23 cellular contexts compared by ENCODE assay signal in the genomic region with DNA sequence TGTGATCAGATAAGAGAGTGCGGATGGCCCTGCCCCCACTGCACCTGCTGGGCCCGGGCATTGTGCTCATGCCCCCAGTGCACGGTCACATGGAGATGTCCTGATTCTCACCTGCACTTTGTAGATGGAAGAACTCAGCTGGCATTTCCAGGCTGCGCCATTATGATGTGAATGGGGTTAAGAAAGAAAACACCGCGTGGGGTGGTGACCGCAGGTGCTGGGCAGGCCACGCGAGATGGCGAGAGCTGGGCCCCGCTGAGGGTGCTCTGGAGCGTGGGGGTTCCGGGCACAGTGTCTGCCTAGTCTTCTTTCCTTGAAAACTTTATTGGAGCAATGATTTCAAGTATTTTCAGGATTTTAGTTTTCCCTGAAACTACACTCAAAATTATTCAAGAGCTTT. TPM values are rescaled to one million over a fixed set of nuclear protein-coding genes. Genes with fewer than 3 reads are reported as not detected.
DNase-seq lines count a peak whose midpoint lies in the region; ATAC-seq and TF ChIP-seq lines count a peak whose summit lies in the region.
"Had no signal": no experiment of that assay in that cellular context is flagged by ENCODE, and none has a peak within 500 bp of the region (broad histone marks: within the 10 kb centered on the region; RNA-seq: fewer than 3 reads in every experiment).

No MANE protein-coding gene starts in this region.

- ATAC-seq in right cardiac atrium, result no peak
- no peak for ATAC-seq in Right ventricle myocardium superior (ENCODE audit: poor library complexity)
- ATAC-seq: A549, Panc1 had no signal

- no peak for TF ChIP-seq CTCF in RWPE1 (conservative IDR thresholded peaks at IDR 0.05; ENCODE audit: low read depth)

- H3K4me3 ChIP-seq in right cardiac atrium (ENCODE audit: low read length), result no peak overlapping the region
- H3K4me3 ChIP-seq: A549, MG63 had no signal

- CTCF ChIA-PET in RWPE1 (lab: Yijun Ruan, JAX), result no interaction called here

- H3K9me3 ChIP-seq in right cardiac atrium (ENCODE audit: control insufficient read depth, low read length), result no peaks in the 10 kb centered on the region
- H3K9me3 ChIP-seq: A549, MG63, SK-N-SH had no signal

- H3K27me3 ChIP-seq in right cardiac atrium (ENCODE audit: control insufficient read depth, insufficient read depth), result no peaks in the 10 kb centered on the region
- H3K27me3 ChIP-seq: MG63 had no signal

- intact Hi-C loops in right cardiac atrium (cut with DNase I) (no loop called here), Right ventricle myocardium superior (cut with DNase I) (no loop called here)

- DNase-seq in right cardiac atrium (peak in 2 of 3 donors; percentile 23 to 30), Right ventricle myocardium superior (no peak), NCI-H187 (lab: John Stamatoyannopoulos, UW) (peak; percentile 55 to 65), NCI-H2196 treated with DMSO at 0.1 percent for 48 hours (lab: John Stamatoyannopoulos, UW; ENCODE audit: unreplicated experiment) (peak; percentile 11), nucleus accumbens (lab: John Stamatoyannopoulos, UW) (no peak), activated gamma-delta T cell (lab: John Stamatoyannopoulos, UW) (no peak), RWPE1 (ENCODE audit: low spot score) (no peak)
- DNase-seq: C1 segment of cervical spinal cord; CD4-positive, alpha-beta memory T cell; IMR-90; KG1; MG63; NCI-H1105 treated with DMSO at 0.1 percent for 48 hours; NCI-H1930; NCI-H2171 treated with DMSO at 0.1 percent for 48 hours; NCI-H446; NCI-H526 treated with DMSO at 0.1 percent for 48 hours; SIG-M5; SK-N-SH; SW 1271 had no signal

- WGBS in right cardiac atrium, result 96% methylated on average over 13 of the region's 13 CpGs

- POLR2A ChIA-PET in RWPE1 (lab: Yijun Ruan, JAX; ENCODE audit: low non-redundant PET), result no interaction called here

- H3K27ac ChIP-seq in right cardiac atrium (ENCODE audit: low read length), result no peak overlapping the region
- H3K27ac ChIP-seq in RWPE1, result no peak overlapping the region
- H3K27ac ChIP-seq: A549 had no signal

- no peaks in the 10 kb centered on the region for H3K4me1 ChIP-seq in right cardiac atrium (ENCODE audit: control insufficient read depth, insufficient read depth, low read length)
- H3K4me1 ChIP-seq: A549 had no signal

RNA-seq across cellular contexts. Expression of a gene that starts 17.8 kb away (rescaled TPM):
- total RNA-seq in right cardiac atrium, result under 1 TPM in 3 of 4 donors, not detected in 1; 0.31 to 0.62 (median 0.31) TPM
- 0.14 TPM for polyA plus RNA-seq in right cardiac atrium
- 1.9 TPM for total RNA-seq in Right ventricle myocardium superior
- total RNA-seq: IMR-90, OCI-LY7 had no signal
- polyA plus RNA-seq: CD4-positive, alpha-beta memory T cell had no signal

RNA-seq across cellular contexts. Expression of a gene that starts 39.2 kb away (rescaled TPM):
- 10 to 100 TPM; 28.9 to 40.0 (median 34.5) TPM for total RNA-seq in right cardiac atrium
- 36.3 TPM for polyA plus RNA-seq in right cardiac atrium
- 33.7 TPM for total RNA-seq in Right ventricle myocardium superior
- total RNA-seq: CD4-positive, alpha-beta memory T cell; IMR-90 had no signal
- polyA plus RNA-seq: IMR-90, SK-N-SH had no signal

Comparison
In these comparisons a context has a peak if more than half of its experiments do, and no peak if none do; other contexts are left out.
1. DNase-seq: peak in right cardiac atrium (2 of 3), NCI-H187 (2 of 2) and NCI-H2196 treated with DMSO at 0.1 percent for 48 hours (single experiment); none in Right ventricle myocardium superior (single experiment), nucleus accumbens (0 of 56), activated gamma-delta T cell (single experiment) and RWPE1 (single experiment).